ENCODE assay signal across 1 cellular context in the genomic region with DNA sequence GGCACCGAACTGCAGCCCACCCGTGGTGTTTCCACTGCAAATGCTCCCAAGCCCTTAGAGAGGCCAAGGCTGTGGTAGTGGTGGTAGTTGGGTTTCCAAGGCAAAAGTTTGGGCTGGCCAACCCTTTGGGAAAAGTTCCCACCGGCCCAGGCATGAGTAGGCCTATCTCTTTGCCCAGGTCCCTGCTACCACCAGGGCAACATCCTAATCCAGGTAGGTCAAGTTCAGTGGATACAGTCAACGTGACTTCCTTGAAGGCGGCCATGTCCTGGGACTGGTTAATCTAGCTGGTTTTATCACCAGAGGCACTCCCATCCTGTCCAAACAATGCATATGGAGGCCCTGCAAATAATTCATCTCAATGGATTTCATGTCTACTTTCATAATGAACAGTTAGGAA.
TF ChIP-seq lines count a peak whose summit lies in the region.

No MANE protein-coding gene starts in this region.

TF ChIP-seq in GM23338, 12 proteins besides CTCF, POLR2A, EP300 and RAD21:
- TF ChIP-seq ZNF331 (CRISPR knock-in tag; IDR thresholded peaks at IDR 0.05; ENCODE audit: low read depth) = no peak
- TF ChIP-seq, protein P1, sequence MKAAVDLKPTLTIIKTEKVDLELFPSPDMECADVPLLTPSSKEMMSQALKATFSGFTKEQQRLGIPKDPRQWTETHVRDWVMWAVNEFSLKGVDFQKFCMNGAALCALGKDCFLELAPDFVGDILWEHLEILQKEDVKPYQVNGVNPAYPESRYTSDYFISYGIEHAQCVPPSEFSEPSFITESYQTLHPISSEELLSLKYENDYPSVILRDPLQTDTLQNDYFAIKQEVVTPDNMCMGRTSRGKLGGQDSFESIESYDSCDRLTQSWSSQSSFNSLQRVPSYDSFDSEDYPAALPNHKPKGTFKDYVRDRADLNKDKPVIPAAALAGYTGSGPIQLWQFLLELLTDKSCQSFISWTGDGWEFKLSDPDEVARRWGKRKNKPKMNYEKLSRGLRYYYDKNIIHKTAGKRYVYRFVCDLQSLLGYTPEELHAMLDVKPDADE (IDR thresholded peaks at IDR 0.05) = no peak
- no peak for TF ChIP-seq STAT1 (IDR thresholded peaks at IDR 0.05; ENCODE audit: unreplicated experiment)
- TF ChIP-seq POLR2AphosphoS5 (IDR thresholded peaks at IDR 0.05; ENCODE audit: low read depth) = no peak
- TF ChIP-seq EZH2phosphoT487 (IDR thresholded peaks at IDR 0.05; ENCODE audit: unreplicated experiment) = no peak
- TF ChIP-seq EZH2 (IDR thresholded peaks at IDR 0.05; ENCODE audit: low read depth, unreplicated experiment) = no peak
- TF ChIP-seq, protein P2, sequence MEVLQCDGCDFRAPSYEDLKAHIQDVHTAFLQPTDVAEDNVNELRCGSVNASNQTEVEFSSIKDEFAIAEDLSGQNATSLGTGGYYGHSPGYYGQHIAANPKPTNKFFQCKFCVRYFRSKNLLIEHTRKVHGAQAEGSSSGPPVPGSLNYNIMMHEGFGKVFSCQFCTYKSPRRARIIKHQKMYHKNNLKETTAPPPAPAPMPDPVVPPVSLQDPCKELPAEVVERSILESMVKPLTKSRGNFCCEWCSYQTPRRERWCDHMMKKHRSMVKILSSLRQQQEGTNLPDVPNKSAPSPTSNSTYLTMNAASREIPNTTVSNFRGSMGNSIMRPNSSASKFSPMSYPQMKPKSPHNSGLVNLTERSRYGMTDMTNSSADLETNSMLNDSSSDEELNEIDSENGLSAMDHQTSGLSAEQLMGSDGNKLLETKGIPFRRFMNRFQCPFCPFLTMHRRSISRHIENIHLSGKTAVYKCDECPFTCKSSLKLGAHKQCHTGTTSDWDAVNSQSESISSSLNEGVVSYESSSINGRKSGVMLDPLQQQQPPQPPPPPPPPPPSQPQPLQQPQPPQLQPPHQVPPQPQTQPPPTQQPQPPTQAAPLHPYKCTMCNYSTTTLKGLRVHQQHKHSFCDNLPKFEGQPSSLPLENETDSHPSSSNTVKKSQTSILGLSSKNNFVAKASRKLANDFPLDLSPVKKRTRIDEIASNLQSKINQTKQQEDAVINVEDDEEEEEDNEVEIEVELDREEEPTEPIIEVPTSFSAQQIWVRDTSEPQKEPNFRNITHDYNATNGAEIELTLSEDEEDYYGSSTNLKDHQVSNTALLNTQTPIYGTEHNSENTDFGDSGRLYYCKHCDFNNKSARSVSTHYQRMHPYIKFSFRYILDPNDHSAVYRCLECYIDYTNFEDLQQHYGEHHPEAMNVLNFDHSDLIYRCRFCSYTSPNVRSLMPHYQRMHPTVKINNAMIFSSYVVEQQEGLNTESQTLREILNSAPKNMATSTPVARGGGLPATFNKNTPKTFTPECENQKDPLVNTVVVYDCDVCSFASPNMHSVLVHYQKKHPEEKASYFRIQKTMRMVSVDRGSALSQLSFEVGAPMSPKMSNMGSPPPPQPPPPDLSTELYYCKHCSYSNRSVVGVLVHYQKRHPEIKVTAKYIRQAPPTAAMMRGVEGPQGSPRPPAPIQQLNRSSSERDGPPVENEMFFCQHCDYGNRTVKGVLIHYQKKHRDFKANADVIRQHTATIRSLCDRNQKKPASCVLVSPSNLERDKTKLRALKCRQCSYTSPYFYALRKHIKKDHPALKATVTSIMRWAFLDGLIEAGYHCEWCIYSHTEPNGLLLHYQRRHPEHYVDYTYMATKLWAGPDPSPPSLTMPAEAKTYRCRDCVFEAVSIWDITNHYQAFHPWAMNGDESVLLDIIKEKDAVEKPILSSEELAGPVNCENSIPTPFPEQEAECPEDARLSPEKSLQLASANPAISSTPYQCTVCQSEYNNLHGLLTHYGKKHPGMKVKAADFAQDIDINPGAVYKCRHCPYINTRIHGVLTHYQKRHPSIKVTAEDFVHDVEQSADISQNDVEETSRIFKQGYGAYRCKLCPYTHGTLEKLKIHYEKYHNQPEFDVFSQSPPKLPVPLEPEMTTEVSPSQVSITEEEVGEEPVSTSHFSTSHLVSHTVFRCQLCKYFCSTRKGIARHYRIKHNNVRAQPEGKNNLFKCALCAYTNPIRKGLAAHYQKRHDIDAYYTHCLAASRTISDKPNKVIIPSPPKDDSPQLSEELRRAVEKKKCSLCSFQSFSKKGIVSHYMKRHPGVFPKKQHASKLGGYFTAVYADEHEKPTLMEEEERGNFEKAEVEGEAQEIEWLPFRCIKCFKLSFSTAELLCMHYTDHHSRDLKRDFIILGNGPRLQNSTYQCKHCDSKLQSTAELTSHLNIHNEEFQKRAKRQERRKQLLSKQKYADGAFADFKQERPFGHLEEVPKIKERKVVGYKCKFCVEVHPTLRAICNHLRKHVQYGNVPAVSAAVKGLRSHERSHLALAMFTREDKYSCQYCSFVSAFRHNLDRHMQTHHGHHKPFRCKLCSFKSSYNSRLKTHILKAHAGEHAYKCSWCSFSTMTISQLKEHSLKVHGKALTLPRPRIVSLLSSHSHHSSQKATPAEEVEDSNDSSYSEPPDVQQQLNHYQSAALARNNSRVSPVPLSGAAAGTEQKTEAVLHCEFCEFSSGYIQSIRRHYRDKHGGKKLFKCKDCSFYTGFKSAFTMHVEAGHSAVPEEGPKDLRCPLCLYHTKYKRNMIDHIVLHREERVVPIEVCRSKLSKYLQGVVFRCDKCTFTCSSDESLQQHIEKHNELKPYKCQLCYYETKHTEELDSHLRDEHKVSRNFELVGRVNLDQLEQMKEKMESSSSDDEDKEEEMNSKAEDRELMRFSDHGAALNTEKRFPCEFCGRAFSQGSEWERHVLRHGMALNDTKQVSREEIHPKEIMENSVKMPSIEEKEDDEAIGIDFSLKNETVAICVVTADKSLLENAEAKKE (CRISPR knock-in tag; IDR thresholded peaks at IDR 0.05) = no peak
- no peak for TF ChIP-seq NANOG (IDR thresholded peaks at IDR 0.05; ENCODE audit: borderline replicate concordance)
- no peak for TF ChIP-seq JUNB (IDR thresholded peaks at IDR 0.05; ENCODE audit: unreplicated experiment)
- TF ChIP-seq CREB1 (CRISPR knock-in tag; IDR thresholded peaks at IDR 0.05; ENCODE audit: low read depth) = no peak
- TF ChIP-seq, protein P3, sequence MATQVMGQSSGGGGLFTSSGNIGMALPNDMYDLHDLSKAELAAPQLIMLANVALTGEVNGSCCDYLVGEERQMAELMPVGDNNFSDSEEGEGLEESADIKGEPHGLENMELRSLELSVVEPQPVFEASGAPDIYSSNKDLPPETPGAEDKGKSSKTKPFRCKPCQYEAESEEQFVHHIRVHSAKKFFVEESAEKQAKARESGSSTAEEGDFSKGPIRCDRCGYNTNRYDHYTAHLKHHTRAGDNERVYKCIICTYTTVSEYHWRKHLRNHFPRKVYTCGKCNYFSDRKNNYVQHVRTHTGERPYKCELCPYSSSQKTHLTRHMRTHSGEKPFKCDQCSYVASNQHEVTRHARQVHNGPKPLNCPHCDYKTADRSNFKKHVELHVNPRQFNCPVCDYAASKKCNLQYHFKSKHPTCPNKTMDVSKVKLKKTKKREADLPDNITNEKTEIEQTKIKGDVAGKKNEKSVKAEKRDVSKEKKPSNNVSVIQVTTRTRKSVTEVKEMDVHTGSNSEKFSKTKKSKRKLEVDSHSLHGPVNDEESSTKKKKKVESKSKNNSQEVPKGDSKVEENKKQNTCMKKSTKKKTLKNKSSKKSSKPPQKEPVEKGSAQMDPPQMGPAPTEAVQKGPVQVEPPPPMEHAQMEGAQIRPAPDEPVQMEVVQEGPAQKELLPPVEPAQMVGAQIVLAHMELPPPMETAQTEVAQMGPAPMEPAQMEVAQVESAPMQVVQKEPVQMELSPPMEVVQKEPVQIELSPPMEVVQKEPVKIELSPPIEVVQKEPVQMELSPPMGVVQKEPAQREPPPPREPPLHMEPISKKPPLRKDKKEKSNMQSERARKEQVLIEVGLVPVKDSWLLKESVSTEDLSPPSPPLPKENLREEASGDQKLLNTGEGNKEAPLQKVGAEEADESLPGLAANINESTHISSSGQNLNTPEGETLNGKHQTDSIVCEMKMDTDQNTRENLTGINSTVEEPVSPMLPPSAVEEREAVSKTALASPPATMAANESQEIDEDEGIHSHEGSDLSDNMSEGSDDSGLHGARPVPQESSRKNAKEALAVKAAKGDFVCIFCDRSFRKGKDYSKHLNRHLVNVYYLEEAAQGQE (IDR thresholded peaks at IDR 0.05; ENCODE audit: unreplicated experiment) = no peak
- TF ChIP-seq ZNF114 (CRISPR knock-in tag; IDR thresholded peaks at IDR 0.05) = no peak
